Comparison of ENCODE assay signal across 10 cellular contexts in genomic region chr1:216528816-216529215, GRCh38.
A peak's percentile ranks its signal among the peaks of the same experiment; 100 is the strongest.
DNase-seq lines count a peak whose midpoint lies in the region; ATAC-seq and TF ChIP-seq lines count a peak whose summit lies in the region.
"Had no signal": no experiment of that assay in that cellular context is flagged by ENCODE, and none has a peak within 500 bp of the region (broad histone marks: within the 10 kb centered on the region; RNA-seq: fewer than 3 reads in every experiment).

No MANE protein-coding gene starts in this region.

- TF ChIP-seq POLR2A in stomach (IDR thresholded peaks at IDR 0.05): no peak

- peak; percentile 94 for ATAC-seq in HG02870 (IDR thresholded peaks at IDR 0.05; ENCODE audit: unreplicated experiment)
- ATAC-seq: A549 had no signal

- no peaks in the 10 kb centered on the region for H3K9me3 ChIP-seq in stomach
- H3K9me3 ChIP-seq: A549, neutrophil had no signal

- intact Hi-C loops in stomach (cut with DNase I; ENCODE audit: low total_unique reads): no loop called here

- 14 to 39% (median 33%) methylated on average over 1 of the region's 1 CpG for WGBS in stomach, 5 donors

- H3K36me3 ChIP-seq in stomach: no peaks in the 10 kb centered on the region
- H3K36me3 ChIP-seq: neutrophil had no signal

- H3K4me1 ChIP-seq in stomach: peaks cover 0 to 40% (median 16%) of the 10 kb centered on the region in 4 donors
- H3K4me1 ChIP-seq: A549 had no signal

- no peak for TF ChIP-seq EP300 in stomach (IDR thresholded peaks at IDR 0.05)

- DNase-seq in NCI-H1105 treated with DMSO at 0.1 percent for 48 hours (lab: John Stamatoyannopoulos, UW): peak; percentile 32
- no peak for DNase-seq in NCI-H1105 (lab: John Stamatoyannopoulos, UW)
- peak; percentile 86 for DNase-seq in NCI-H2029 treated with DMSO at 0.1 percent for 48 hours (lab: John Stamatoyannopoulos, UW)
- no peak for DNase-seq in stomach
- DNase-seq in foreskin fibroblast: no peak
- no peak for DNase-seq in islet precursor cell
- DNase-seq in substantia nigra (lab: John Stamatoyannopoulos, UW): no peak

- H3K27me3 ChIP-seq in stomach: no peaks in the 10 kb centered on the region
- H3K27me3 ChIP-seq: neutrophil had no signal

- H3K27ac ChIP-seq in stomach (peak overlapping the region; percentile 43 to 79 (median 55)), substantia nigra (ENCODE audit: low read depth, low read length, poor library complexity, severe bottlenecking) (no peak overlapping the region)
- H3K27ac ChIP-seq: A549, neutrophil had no signal

- TF ChIP-seq CTCF in stomach (IDR thresholded peaks at IDR 0.05) (no peak), foreskin fibroblast (IDR thresholded peaks at IDR 0.05; ENCODE audit: low read depth, low read length) (no peak)

- H3K4me3 ChIP-seq in stomach (no peak overlapping the region), foreskin fibroblast (ENCODE audit: low read depth in 1 of 2, low read length in 2 of 2) (no peak overlapping the region)
- H3K4me3 ChIP-seq: A549 had no signal

Comparison
In these comparisons a context has a peak if more than half of its experiments do, and no peak if none do; other contexts are left out.
1. DNase-seq: peak in NCI-H1105 treated with DMSO at 0.1 percent for 48 hours (single experiment) and NCI-H2029 treated with DMSO at 0.1 percent for 48 hours (single experiment); none in NCI-H1105 (single experiment), stomach (single experiment), foreskin fibroblast (0 of 2), islet precursor cell (single experiment) and substantia nigra (0 of 49).